In genomic region chr2:173448938-173449471, GRCh38 we compare ENCODE assay signal across 8 cellular contexts.
DNase-seq lines count a peak whose midpoint lies in the region; ATAC-seq and TF ChIP-seq lines count a peak whose summit lies in the region.

No MANE protein-coding gene starts in this region.

- H3K9me3 ChIP-seq in Panc1 (ENCODE audit: control insufficient read depth, insufficient read depth, low read depth, low read length) (no peaks in the 10 kb centered on the region), osteoblast (ENCODE audit: low read depth, low read length) (no peaks in the 10 kb centered on the region), upper lobe of left lung (no peaks in the 10 kb centered on the region)

- no peak for TF ChIP-seq POLR2A in upper lobe of left lung (IDR thresholded peaks at IDR 0.05)

- H3K4me2 ChIP-seq in osteoblast (ENCODE audit: insufficient read depth, low read length) = peak overlapping the region; percentile 79

- POLR2A ChIA-PET in Panc1 (lab: Charles Lee) = interaction anchor here (0.5 kb wide), 1 partner anchor 522 kb away, joined by 3 read pairs; no protein-coding TSS in a partner anchor

- no peak overlapping the region for H3K27ac Mint-ChIP-seq in activated T-helper 2 cell treated with anti-CD3 and anti-CD28 coated beads, Interferon-gamma antibody, Interleukin-2, Interleukin-4, amounts not matched to agents 10 μg/mL and 5 μg/mL and 100 μg/mL, durations not matched to agents 14 hours and 24 hours and 36 hours

- no peaks in the 10 kb centered on the region for H3K79me2 ChIP-seq in osteoblast (ENCODE audit: insufficient read depth, low read length)

- H2AFZ ChIP-seq in osteoblast (ENCODE audit: low read length) = peak overlapping the region; percentile 94

- H3K4me1 ChIP-seq in Panc1 (ENCODE audit: control insufficient read depth, insufficient read depth, low read length) = no peaks in the 10 kb centered on the region
- no peaks in the 10 kb centered on the region for H3K4me1 ChIP-seq in osteoblast (ENCODE audit: insufficient read depth, low read length)
- peaks cover 0 to 6% (median 0%) of the 10 kb centered on the region in 4 donors for H3K4me1 ChIP-seq in upper lobe of left lung

- in situ Hi-C loops in GM13976 (cut with MboI; ENCODE audit: low sequenced_read_pairs, unreplicated experiment) (no loop called here), Panc1 (cut with HindIII; ENCODE audit: low pct_unique_long_range_greater_than_20kb, low sequenced_read_pairs) (no loop called here)

- H3K9me3 Mint-ChIP-seq in activated T-helper 2 cell treated with anti-CD3 and anti-CD28 coated beads, Interferon-gamma antibody, Interleukin-2, Interleukin-4, amounts not matched to agents 10 μg/mL and 5 μg/mL and 100 μg/mL, durations not matched to agents 14 hours and 24 hours and 36 hours = no peaks in the 10 kb centered on the region

- TF ChIP-seq CTCF in GM13976 (IDR thresholded peaks at IDR 0.05; ENCODE audit: borderline replicate concordance, control extremely low read depth, extremely low read depth, insufficient read depth, missing control alignments) (peak; percentile 33), Panc1 (IDR thresholded peaks at IDR 0.05) (peak; percentile 94), osteoblast (IDR thresholded peaks at IDR 0.05; ENCODE audit: extremely low read depth, low read depth, low read length) (peak; percentile 73), upper lobe of left lung (IDR thresholded peaks at IDR 0.05) (peak; percentile 29 to 65 (median 56))

- H3K4me3 ChIP-seq in Panc1 (ENCODE audit: low read depth in 2 of 2, low read length in 2 of 2) (peak overlapping the region; percentile 41 to 64), osteoblast (ENCODE audit: insufficient read depth, low read length) (peak overlapping the region; percentile 70), upper lobe of left lung (peak overlapping the region in 3 of 4 donors; percentile 19 to 38 (median 36))

- H3K36me3 Mint-ChIP-seq in activated T-helper 2 cell treated with anti-CD3 and anti-CD28 coated beads, Interferon-gamma antibody, Interleukin-2, Interleukin-4, amounts not matched to agents 10 μg/mL and 5 μg/mL and 100 μg/mL, durations not matched to agents 14 hours and 24 hours and 36 hours (ENCODE audit: low read depth) = no peaks in the 10 kb centered on the region

- H3K36me3 ChIP-seq in Panc1 (ENCODE audit: control insufficient read depth, insufficient read depth, low read length) = no peaks in the 10 kb centered on the region
- no peaks in the 10 kb centered on the region for H3K36me3 ChIP-seq in osteoblast (ENCODE audit: insufficient read depth, low read length)
- no peaks in the 10 kb centered on the region for H3K36me3 ChIP-seq in upper lobe of left lung

- CTCF ChIA-PET in Panc1 (lab: Charles Lee) = interaction anchor here (0.5 to 2.3 kb wide), 6 partner anchors 15 to 568 kb away, joined by 3 to 18 read pairs (median 4); no protein-coding TSS in a partner anchor

- DNase-seq in GM13976 (ENCODE audit: low spot score) (peak; percentile 70), HT1080 (ENCODE audit: low read depth) (peak; percentile 86), Panc1 (ENCODE audit: low read depth, low spot score) (peak; percentile 55), foreskin melanocyte (peak; percentile 76), osteoblast (ENCODE audit: insufficient read length, low spot score, missing footprints) (peak; percentile 88), upper lobe of left lung (peak; percentile 59 to 76), cerebellar nuclear complex (lab: John Stamatoyannopoulos, UW) (no peak)
- DNase-seq in activated T-helper 2 cell treated with anti-CD3 and anti-CD28 coated beads, Interferon-gamma antibody, Interleukin-2, Interleukin-4, amounts not matched to agents 10 μg/mL and 5 μg/mL and 100 μg/mL, durations not matched to agents 14 hours and 24 hours and 36 hours (ENCODE audit: low spot score) = peak; percentile 51

- no TSS peak for BruUV-seq in Panc1 (replicated peaks; lab: Mats Ljungman, UMichigan)

- TF ChIP-seq EP300 in upper lobe of left lung (IDR thresholded peaks at IDR 0.05) = no peak

- H3K27ac ChIP-seq in Panc1 (ENCODE audit: low read length) (peak overlapping the region; percentile 89), osteoblast (ENCODE audit: low read depth, low read length) (no peak overlapping the region), upper lobe of left lung (no peak overlapping the region)

- ATAC-seq in Panc1 = peak; percentile 98
- peak; percentile 79 to 80 for ATAC-seq in upper lobe of left lung (ENCODE audit: low FRiP score in 2 of 2)

- H3K4me1 Mint-ChIP-seq in activated T-helper 2 cell treated with anti-CD3 and anti-CD28 coated beads, Interferon-gamma antibody, Interleukin-2, Interleukin-4, amounts not matched to agents 10 μg/mL and 5 μg/mL and 100 μg/mL, durations not matched to agents 14 hours and 24 hours and 36 hours (ENCODE audit: low read depth) = peaks cover 3% of the 10 kb centered on the region

- no peaks in the 10 kb centered on the region for H4K20me1 ChIP-seq in osteoblast (ENCODE audit: insufficient read depth, low read length)

- 36 to 40% methylated on average over 14 to 17 of the region's 17 CpGs for WGBS in upper lobe of left lung, 2 donors

- H3K27me3 ChIP-seq in Panc1 (ENCODE audit: control insufficient read depth, insufficient read depth, low read length) = no peaks in the 10 kb centered on the region
- H3K27me3 ChIP-seq in osteoblast (ENCODE audit: insufficient read depth, low read length) = peaks cover 14% of the 10 kb centered on the region
- no peaks in the 10 kb centered on the region for H3K27me3 ChIP-seq in upper lobe of left lung

- intact Hi-C loops in Panc1 (cut with micrococcal nuclease; ENCODE audit: unreplicated experiment) = loop anchor here (2.0 kb wide), 1 partner anchor 46 kb away; no protein-coding TSS in a partner anchor
- intact Hi-C loops in activated T-helper 2 cell treated with anti-CD3 and anti-CD28 coated beads, Interferon-gamma antibody, Interleukin-2, Interleukin-4, amounts not matched to agents 10 μg/mL and 5 μg/mL and 100 μg/mL, durations not matched to agents 14 hours and 24 hours and 36 hours (cut with micrococcal nuclease) = loop anchor here (1.0 kb wide), 1 partner anchor 49 kb away; no protein-coding TSS in a partner anchor

- peak overlapping the region; percentile 13 for H3K4me3 Mint-ChIP-seq in activated T-helper 2 cell treated with anti-CD3 and anti-CD28 coated beads, Interferon-gamma antibody, Interleukin-2, Interleukin-4, amounts not matched to agents 10 μg/mL and 5 μg/mL and 100 μg/mL, durations not matched to agents 14 hours and 24 hours and 36 hours (ENCODE audit: low read depth)

- peaks cover 23% of the 10 kb centered on the region for H3K27me3 Mint-ChIP-seq in activated T-helper 2 cell treated with anti-CD3 and anti-CD28 coated beads, Interferon-gamma antibody, Interleukin-2, Interleukin-4, amounts not matched to agents 10 μg/mL and 5 μg/mL and 100 μg/mL, durations not matched to agents 14 hours and 24 hours and 36 hours (ENCODE audit: low read depth)

Comparison
In these comparisons a context has a peak if more than half of its experiments do, and no peak if none do; other contexts are left out.
1. DNase-seq: peak in GM13976 (single experiment), HT1080 (single experiment), Panc1 (single experiment), activated T-helper 2 cell treated with anti-CD3 and anti-CD28 coated beads, Interferon-gamma antibody, Interleukin-2, Interleukin-4, amounts not matched to agents 10 μg/mL and 5 μg/mL and 100 μg/mL, durations not matched to agents 14 hours and 24 hours and 36 hours (single experiment), foreskin melanocyte (single experiment), osteoblast (single experiment) and upper lobe of left lung (2 of 2); none in cerebellar nuclear complex (0 of 2).
2. CTCF ChIP-seq: peak in every context shown above with its lines; median percentile 94 in Panc1; 73 in osteoblast; 56 in upper lobe of left lung; 33 in GM13976.
3. Peak in every context shown above with its lines, with median percentiles within 50 percentile points of each other: H3K4me3 ChIP-seq.